ENCODE assay signal across 30 cellular contexts in genomic region chr1:174401075-174401474, GRCh38. TPM values are rescaled to one million over a fixed set of nuclear protein-coding genes. Genes with fewer than 3 reads are reported as not detected.
"Had no signal": no experiment of that assay in that cellular context is flagged by ENCODE, and none has a peak within 500 bp of the region (broad histone marks: within the 10 kb centered on the region; RNA-seq: fewer than 3 reads in every experiment).

No MANE protein-coding gene starts in this region.

- FAIRE-seq: islet of Langerhans, kidney, pancreas had no signal

- DNase-seq: immature natural killer cell; kidney; left colon; left lung; lower lobe of right lung; mammary epithelial cell; naive thymus-derived CD8-positive, alpha-beta T cell; nucleus accumbens; pancreas; posterior cingulate gyrus; retina; right cardiac atrium; stimulated activated CD4-positive, alpha-beta T cell treated with anti-CD3 and anti-CD28 coated beads, Interleukin-12 subunit alpha, Interleukin-12 subunit beta, amount 100 ng/mL, for 4 hours; stimulated activated CD4-positive, alpha-beta T cell treated with anti-CD3 and anti-CD28 coated beads, Interleukin-15, amount 100 ng/mL, for 24 hours; stimulated activated CD4-positive, alpha-beta T cell treated with anti-CD3 and anti-CD28 coated beads, Interleukin-2, amount 100 ng/mL, for 24 hours; stimulated activated CD4-positive, alpha-beta T cell treated with anti-CD3 and anti-CD28 coated beads, Interleukin-4, amount 100 ng/mL, for 1 hour; stimulated activated naive B cell treated with anti-CD40 and anti-IgM and Interleukin-4, amounts not matched to agents 10 μg/mL and 1 μg/mL and 100 μg/mL, for 72 hours; stimulated activated naive CD8-positive, alpha-beta T cell treated with anti-CD3 and anti-CD28 coated beads, Interleukin-15, Interleukin-2, amounts not matched to agents 100 U/mL and 50 U/mL, for 24 hours; stomach; testis; thyroid gland; transverse colon; upper lobe of left lung had no signal

- H3K27me3 ChIP-seq: left lung, pancreas, stomach, testis, thyroid gland, transverse colon, upper lobe of left lung, vagina had no signal

- H3K27ac ChIP-seq: left lung, lower lobe of right lung, pancreas, prostate gland, skin epidermis, stomach, testis, thyroid gland, transverse colon, upper lobe of left lung, vagina had no signal

- ATAC-seq: left colon; left lung; lower lobe of right lung; naive thymus-derived CD8-positive, alpha-beta T cell; pancreas; right cardiac atrium; sciatic nerve; stimulated activated naive B cell treated with anti-CD40 and anti-IgM and Interleukin-4, amounts not matched to agents 10 μg/mL and 1 μg/mL and 100 μg/mL, for 72 hours; stimulated activated naive CD8-positive, alpha-beta T cell treated with anti-CD3 and anti-CD28 coated beads, Interleukin-15, Interleukin-2, amounts not matched to agents 100 U/mL and 50 U/mL, for 24 hours had no signal

- H3K4me1 ChIP-seq: left lung, lower lobe of right lung, prostate gland, stomach, testis, transverse colon, upper lobe of left lung, vagina had no signal

- H3K9me3 ChIP-seq: left lung, lower lobe of right lung, pancreas, prostate gland, stomach, testis, thyroid gland, transverse colon, upper lobe of left lung, vagina had no signal

- H3K4me3 ChIP-seq: left lung, lower lobe of right lung, pancreas, prostate gland, skin epidermis, stomach, testis, thyroid gland, transverse colon, upper lobe of left lung, vagina had no signal

- H3K36me3 ChIP-seq: lower lobe of right lung, pancreas, prostate gland, thyroid gland, transverse colon, upper lobe of left lung, vagina had no signal

RNA-seq across cellular contexts. Expression of gene GPR52, which starts 46.7 kb away (rescaled TPM):
- polyA plus RNA-seq: immature natural killer cell; liver; mammary epithelial cell; naive thymus-derived CD8-positive, alpha-beta T cell; stomach; urinary bladder had no signal
